1 cellular context compared by ENCODE assay signal in genomic region chr19:5718579-5719273, GRCh38.
TF ChIP-seq lines count a peak whose summit lies in the region.

No MANE protein-coding gene starts in this region.

TF ChIP-seq in GM23338, 12 proteins besides CTCF, POLR2A, EP300 and RAD21 (continued from another document):
- TF ChIP-seq ZNF462 (CRISPR knock-in tag; IDR thresholded peaks at IDR 0.05) (no peak), CREB1 (CRISPR knock-in tag; IDR thresholded peaks at IDR 0.05; ENCODE audit: low read depth) (no peak), EZH2 (IDR thresholded peaks at IDR 0.05; ENCODE audit: low read depth, unreplicated experiment) (no peak), JUNB (IDR thresholded peaks at IDR 0.05; ENCODE audit: unreplicated experiment) (no peak), STAT1 (IDR thresholded peaks at IDR 0.05; ENCODE audit: unreplicated experiment) (no peak)
